Comparison of ENCODE assay signal across 1 cellular context in genomic region chr19:3411636-3412035, GRCh38.
A peak's percentile ranks its signal among the peaks of the same experiment; 100 is the strongest.
TF ChIP-seq lines count a peak whose summit lies in the region.

No MANE protein-coding gene starts in this region.

TF ChIP-seq in HepG2, 621 proteins besides CTCF, POLR2A, EP300 and RAD21 (continued from another document and continues in another):
- TF ChIP-seq, protein P1, sequence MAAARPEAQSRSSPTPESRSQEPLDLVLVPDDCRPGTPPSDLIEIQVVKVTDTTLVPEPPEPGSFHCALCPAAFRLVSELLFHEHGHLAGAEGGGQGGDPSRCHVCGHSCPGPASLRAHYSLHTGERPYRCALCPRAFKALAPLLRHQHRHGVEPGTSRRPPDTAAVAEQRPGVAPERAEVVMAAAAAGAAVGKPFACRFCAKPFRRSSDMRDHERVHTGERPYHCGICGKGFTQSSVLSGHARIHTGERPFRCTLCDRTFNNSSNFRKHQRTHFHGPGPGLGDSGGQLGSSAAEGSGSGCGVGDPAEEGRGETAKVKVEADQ (CRISPR knock-in tag; IDR thresholded peaks at IDR 0.05; ENCODE audit: borderline replicate concordance) = 0 out of 2 replicates have a peak, but pooled peaks have one; percentile 35
- TF ChIP-seq ZNF788 (CRISPR knock-in tag; IDR thresholded peaks at IDR 0.05; ENCODE audit: borderline replicate concordance) (peak; percentile 16; the same call in 1 of the 2 replicates), ZNF160 (CRISPR knock-in tag; IDR thresholded peaks at IDR 0.05) (no peak), KLF9 (CRISPR knock-in tag; IDR thresholded peaks at IDR 0.05; ENCODE audit: low read depth) (no peak), MAZ (IDR thresholded peaks at IDR 0.05; ENCODE audit: borderline replicate concordance, low read depth, low read length) (no peak), MAZ (CRISPR knock-in tag; IDR thresholded peaks at IDR 0.05; ENCODE audit: low read depth) (no peak), FOXA3 (CRISPR knock-in tag; IDR thresholded peaks at IDR 0.05) (peak; percentile 40), ELF3 (CRISPR knock-in tag; IDR thresholded peaks at IDR 0.05) (peak; percentile 37; the same call in 1 of the 2 replicates), FOXA1 (IDR thresholded peaks at IDR 0.05) (no peak), FOXA1 (CRISPR knock-in tag; IDR thresholded peaks at IDR 0.05) (no peak), PTBP1 (IDR thresholded peaks at IDR 0.05; ENCODE audit: low read depth, low read length, poor library complexity, severe bottlenecking) (no peak), ZNF383 (CRISPR knock-in tag; IDR thresholded peaks at IDR 0.05; ENCODE audit: borderline replicate concordance) (no peak), TBX2 (CRISPR knock-in tag; IDR thresholded peaks at IDR 0.05; ENCODE audit: borderline replicate concordance) (peak; percentile 35; the same call in 1 of the 2 replicates), ZNF570 (CRISPR knock-in tag; IDR thresholded peaks at IDR 0.05; ENCODE audit: borderline replicate concordance) (no peak), ZSCAN9 (CRISPR knock-in tag; IDR thresholded peaks at IDR 0.05; ENCODE audit: borderline replicate concordance) (no peak), HNRNPH1 (optimal IDR thresholded peaks at IDR 0.05; ENCODE audit: low read depth, low read length) (no peak), RXRA (CRISPR knock-in tag; IDR thresholded peaks at IDR 0.05) (peak; percentile 83), HNF4A (CRISPR knock-in tag; IDR thresholded peaks at IDR 0.05) (peak; percentile 83), MEIS2 (CRISPR knock-in tag; IDR thresholded peaks at IDR 0.05) (0 out of 2 replicates have a peak, but pooled peaks have one; percentile 56), ZNF724P (CRISPR knock-in tag; IDR thresholded peaks at IDR 0.05; ENCODE audit: borderline replicate concordance) (no peak), MXD4 (CRISPR knock-in tag; IDR thresholded peaks at IDR 0.05) (no peak), KLF16 (CRISPR knock-in tag; IDR thresholded peaks at IDR 0.05) (no peak), ZBTB10 (CRISPR knock-in tag; IDR thresholded peaks at IDR 0.05; ENCODE audit: borderline replicate concordance) (0 out of 2 replicates have a peak, but pooled peaks have one; percentile 62), ZBTB1 (CRISPR knock-in tag; IDR thresholded peaks at IDR 0.05; ENCODE audit: borderline replicate concordance) (no peak), WIZ (CRISPR knock-in tag; IDR thresholded peaks at IDR 0.05) (no peak), ZFP90 (CRISPR knock-in tag; IDR thresholded peaks at IDR 0.05; ENCODE audit: borderline replicate concordance) (no peak), ZNF276 (CRISPR knock-in tag; IDR thresholded peaks at IDR 0.05; ENCODE audit: low read depth) (no peak), PAXIP1 (CRISPR knock-in tag; conservative IDR thresholded peaks at IDR 0.05) (peak; percentile 89), THYN1 (CRISPR knock-in tag; IDR thresholded peaks at IDR 0.05; ENCODE audit: borderline replicate concordance, low read depth) (no peak), ZNF639 (CRISPR knock-in tag; conservative IDR thresholded peaks at IDR 0.05) (no peak), KDM2A (CRISPR knock-in tag; IDR thresholded peaks at IDR 0.05; ENCODE audit: borderline replicate concordance, low read depth) (peak; percentile 30; the same call in 1 of the 2 replicates), GRHL1 (CRISPR knock-in tag; conservative IDR thresholded peaks at IDR 0.05) (no peak), THAP11 (CRISPR knock-in tag; IDR thresholded peaks at IDR 0.05) (0 out of 2 replicates have a peak, but pooled peaks have one; percentile 35), ZNF501 (CRISPR knock-in tag; IDR thresholded peaks at IDR 0.05) (no peak), PATZ1 (CRISPR knock-in tag; IDR thresholded peaks at IDR 0.05) (0 out of 2 replicates have a peak, but pooled peaks have one; percentile 41), ZNF234 (CRISPR knock-in tag; conservative IDR thresholded peaks at IDR 0.05) (no peak)
- TF ChIP-seq, protein P2, sequence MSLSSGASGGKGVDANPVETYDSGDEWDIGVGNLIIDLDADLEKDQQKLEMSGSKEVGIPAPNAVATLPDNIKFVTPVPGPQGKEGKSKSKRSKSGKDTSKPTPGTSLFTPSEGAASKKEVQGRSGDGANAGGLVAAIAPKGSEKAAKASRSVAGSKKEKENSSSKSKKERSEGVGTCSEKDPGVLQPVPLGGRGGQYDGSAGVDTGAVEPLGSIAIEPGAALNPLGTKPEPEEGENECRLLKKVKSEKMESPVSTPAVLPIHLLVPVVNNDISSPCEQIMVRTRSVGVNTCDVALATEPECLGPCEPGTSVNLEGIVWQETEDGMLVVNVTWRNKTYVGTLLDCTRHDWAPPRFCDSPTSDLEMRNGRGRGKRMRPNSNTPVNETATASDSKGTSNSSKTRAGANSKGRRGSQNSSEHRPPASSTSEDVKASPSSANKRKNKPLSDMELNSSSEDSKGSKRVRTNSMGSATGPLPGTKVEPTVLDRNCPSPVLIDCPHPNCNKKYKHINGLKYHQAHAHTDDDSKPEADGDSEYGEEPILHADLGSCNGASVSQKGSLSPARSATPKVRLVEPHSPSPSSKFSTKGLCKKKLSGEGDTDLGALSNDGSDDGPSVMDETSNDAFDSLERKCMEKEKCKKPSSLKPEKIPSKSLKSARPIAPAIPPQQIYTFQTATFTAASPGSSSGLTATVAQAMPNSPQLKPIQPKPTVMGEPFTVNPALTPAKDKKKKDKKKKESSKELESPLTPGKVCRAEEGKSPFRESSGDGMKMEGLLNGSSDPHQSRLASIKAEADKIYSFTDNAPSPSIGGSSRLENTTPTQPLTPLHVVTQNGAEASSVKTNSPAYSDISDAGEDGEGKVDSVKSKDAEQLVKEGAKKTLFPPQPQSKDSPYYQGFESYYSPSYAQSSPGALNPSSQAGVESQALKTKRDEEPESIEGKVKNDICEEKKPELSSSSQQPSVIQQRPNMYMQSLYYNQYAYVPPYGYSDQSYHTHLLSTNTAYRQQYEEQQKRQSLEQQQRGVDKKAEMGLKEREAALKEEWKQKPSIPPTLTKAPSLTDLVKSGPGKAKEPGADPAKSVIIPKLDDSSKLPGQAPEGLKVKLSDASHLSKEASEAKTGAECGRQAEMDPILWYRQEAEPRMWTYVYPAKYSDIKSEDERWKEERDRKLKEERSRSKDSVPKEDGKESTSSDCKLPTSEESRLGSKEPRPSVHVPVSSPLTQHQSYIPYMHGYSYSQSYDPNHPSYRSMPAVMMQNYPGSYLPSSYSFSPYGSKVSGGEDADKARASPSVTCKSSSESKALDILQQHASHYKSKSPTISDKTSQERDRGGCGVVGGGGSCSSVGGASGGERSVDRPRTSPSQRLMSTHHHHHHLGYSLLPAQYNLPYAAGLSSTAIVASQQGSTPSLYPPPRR (CRISPR knock-in tag; IDR thresholded peaks at IDR 0.05; ENCODE audit: borderline replicate concordance) = no peak
- TF ChIP-seq, protein P3, sequence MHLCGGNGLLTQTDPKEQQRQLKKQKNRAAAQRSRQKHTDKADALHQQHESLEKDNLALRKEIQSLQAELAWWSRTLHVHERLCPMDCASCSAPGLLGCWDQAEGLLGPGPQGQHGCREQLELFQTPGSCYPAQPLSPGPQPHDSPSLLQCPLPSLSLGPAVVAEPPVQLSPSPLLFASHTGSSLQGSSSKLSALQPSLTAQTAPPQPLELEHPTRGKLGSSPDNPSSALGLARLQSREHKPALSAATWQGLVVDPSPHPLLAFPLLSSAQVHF (CRISPR knock-in tag; IDR thresholded peaks at IDR 0.05) = no peak
- TF ChIP-seq, protein P4, sequence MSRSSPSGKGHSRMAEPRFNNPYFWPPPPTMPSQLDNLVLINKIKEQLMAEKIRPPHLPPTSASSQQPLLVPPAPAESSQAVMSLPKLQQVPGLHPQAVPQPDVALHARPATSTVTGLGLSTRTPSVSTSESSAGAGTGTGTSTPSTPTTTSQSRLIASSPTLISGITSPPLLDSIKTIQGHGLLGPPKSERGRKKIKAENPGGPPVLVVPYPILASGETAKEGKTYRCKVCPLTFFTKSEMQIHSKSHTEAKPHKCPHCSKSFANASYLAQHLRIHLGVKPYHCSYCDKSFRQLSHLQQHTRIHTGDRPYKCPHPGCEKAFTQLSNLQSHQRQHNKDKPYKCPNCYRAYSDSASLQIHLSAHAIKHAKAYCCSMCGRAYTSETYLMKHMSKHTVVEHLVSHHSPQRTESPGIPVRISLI (CRISPR knock-in tag; IDR thresholded peaks at IDR 0.05; ENCODE audit: borderline replicate concordance) = no peak
